9 cellular contexts compared by ENCODE assay signal in genomic region chr2:28956890-28957289, GRCh38. TPM values are rescaled to one million over a fixed set of nuclear protein-coding genes. Genes with fewer than 3 reads are reported as not detected.
DNase-seq lines count a peak whose midpoint lies in the region; ATAC-seq and TF ChIP-seq lines count a peak whose summit lies in the region.
"Had no signal": no experiment of that assay in that cellular context is flagged by ENCODE, and none has a peak within 500 bp of the region (broad histone marks: within the 10 kb centered on the region; RNA-seq: fewer than 3 reads in every experiment).

No MANE protein-coding gene starts in this region.

- no peaks in the 10 kb centered on the region for H3K27me3 ChIP-seq in CD8-positive, alpha-beta T cell (ENCODE audit: insufficient read depth, low read length)
- H3K27me3 ChIP-seq in HL-60 (ENCODE audit: insufficient read depth, poor library complexity, severe bottlenecking) = no peaks in the 10 kb centered on the region
- no peaks in the 10 kb centered on the region for H3K27me3 ChIP-seq in lower lobe of right lung (ENCODE audit: low read depth)

- no peaks in the 10 kb centered on the region for H3K36me3 ChIP-seq in CD8-positive, alpha-beta T cell (ENCODE audit: insufficient read depth, low read length)
- no peaks in the 10 kb centered on the region for H3K36me3 ChIP-seq in lower lobe of right lung

- H3K4me1 ChIP-seq in CD8-positive, alpha-beta T cell (ENCODE audit: insufficient read depth, low read length) = no peaks in the 10 kb centered on the region
- H3K4me1 ChIP-seq in lower lobe of right lung = peaks cover 21% of the 10 kb centered on the region

- H3K9me3 Mint-ChIP-seq in CD8-positive, alpha-beta T cell = no peaks in the 10 kb centered on the region
- H3K9me3 Mint-ChIP-seq in activated naive CD8-positive, alpha-beta T cell treated with anti-CD3 and anti-CD28 coated beads, Interleukin-2, amount 10 ng/mL, durations not matched to agents 7 days and 5 days = no peaks in the 10 kb centered on the region
- H3K9me3 Mint-ChIP-seq: central memory CD8-positive, alpha-beta T cell had no signal

- peaks cover 13% of the 10 kb centered on the region for H3K4me1 Mint-ChIP-seq in CD8-positive, alpha-beta T cell (ENCODE audit: low read depth)
- peaks cover 20% of the 10 kb centered on the region for H3K4me1 Mint-ChIP-seq in activated naive CD8-positive, alpha-beta T cell treated with anti-CD3 and anti-CD28 coated beads, Interleukin-2, amount 10 ng/mL, durations not matched to agents 7 days and 5 days
- H3K4me1 Mint-ChIP-seq: central memory CD8-positive, alpha-beta T cell had no signal

- H3K27me3 Mint-ChIP-seq in CD8-positive, alpha-beta T cell (ENCODE audit: low read depth) = no peaks in the 10 kb centered on the region
- no peaks in the 10 kb centered on the region for H3K27me3 Mint-ChIP-seq in activated naive CD8-positive, alpha-beta T cell treated with anti-CD3 and anti-CD28 coated beads, Interleukin-2, amount 10 ng/mL, durations not matched to agents 7 days and 5 days
- H3K27me3 Mint-ChIP-seq: central memory CD8-positive, alpha-beta T cell had no signal

- intact Hi-C loops in CD8-positive, alpha-beta T cell (cut with DNase I, micrococcal nuclease) = loop anchor here (1.0 to 5.0 kb wide), 8 partner anchors 135 to 1115 kb away; partner anchors contain the start of gene CLIP4 (in 2 of the 2)
- intact Hi-C loops in lower lobe of right lung (cut with DNase I) = no loop called here

- POLR2A ChIA-PET in CD8-positive, alpha-beta T cell (lab: Charles Lee) = no interaction called here
- POLR2A ChIA-PET in activated naive CD8-positive, alpha-beta T cell treated with anti-CD3 and anti-CD28 coated beads, Interleukin-2, amount 10 ng/mL, durations not matched to agents 7 days and 5 days (lab: Charles Lee) = no interaction called here

- H3K27ac ChIP-seq in CD8-positive, alpha-beta T cell (ENCODE audit: low read depth, low read length) = no peak overlapping the region
- H3K27ac ChIP-seq in HL-60 (replicated peaks) (no peak overlapping the region), lower lobe of right lung (no peak overlapping the region)

- peak in 1 of 7 experiments; percentile 23 for DNase-seq in CD8-positive, alpha-beta T cell
- DNase-seq in HL-60 (ENCODE audit: low read depth in 1 of 2, low spot score in 1 of 2) = no peak
- no peak for DNase-seq in activated naive CD8-positive, alpha-beta T cell treated with anti-CD3 and anti-CD28 coated beads, Interleukin-2, amount 10 ng/mL, durations not matched to agents 7 days and 5 days
- DNase-seq in lower lobe of right lung = no peak
- DNase-seq in epidermal melanocyte (ENCODE audit: insufficient read length, low spot score) = no peak
- DNase-seq in middle frontal gyrus (ENCODE audit: extremely low spot score, low spot score) = no peak

- no peaks in the 10 kb centered on the region for H3K36me3 Mint-ChIP-seq in CD8-positive, alpha-beta T cell
- no peaks in the 10 kb centered on the region for H3K36me3 Mint-ChIP-seq in activated naive CD8-positive, alpha-beta T cell treated with anti-CD3 and anti-CD28 coated beads, Interleukin-2, amount 10 ng/mL, durations not matched to agents 7 days and 5 days

- no peaks in the 10 kb centered on the region for H3K9me3 ChIP-seq in CD8-positive, alpha-beta T cell (ENCODE audit: low read length)
- H3K9me3 ChIP-seq in lower lobe of right lung = no peaks in the 10 kb centered on the region

- H3K27ac Mint-ChIP-seq in CD8-positive, alpha-beta T cell = no peak overlapping the region
- no peak overlapping the region for H3K27ac Mint-ChIP-seq in activated naive CD8-positive, alpha-beta T cell treated with anti-CD3 and anti-CD28 coated beads, Interleukin-2, amount 10 ng/mL, durations not matched to agents 7 days and 5 days

- no peak overlapping the region for H3K4me3 ChIP-seq in CD8-positive, alpha-beta T cell (ENCODE audit: low read depth, low read length)
- H3K4me3 ChIP-seq in HL-60 (replicated peaks; ENCODE audit: insufficient read depth, low read length) (peak overlapping the region; percentile 1; the same call in 1 of the 2 replicates), lower lobe of right lung (peak overlapping the region; percentile 33)

- ATAC-seq in CD8-positive, alpha-beta T cell = peak; percentile 39
- no peak for ATAC-seq in activated naive CD8-positive, alpha-beta T cell treated with anti-CD3 and anti-CD28 coated beads, Interleukin-2, amount 10 ng/mL, durations not matched to agents 7 days and 5 days (ENCODE audit: low read depth)
- no peak for ATAC-seq in lower lobe of right lung
- ATAC-seq in GM21786 (IDR thresholded peaks at IDR 0.05; ENCODE audit: unreplicated experiment) = no peak
- no peak for ATAC-seq in HG03175 (IDR thresholded peaks at IDR 0.05; ENCODE audit: unreplicated experiment)

- CTCF ChIA-PET in CD8-positive, alpha-beta T cell (lab: Charles Lee) = interaction anchor here (0.7 to 2.6 kb wide), 9 partner anchors 11 to 255 kb away, joined by 3 to 10 read pairs (median 4); no protein-coding TSS in a partner anchor

- peak; percentile 53 for TF ChIP-seq CTCF in CD8-positive, alpha-beta T cell (IDR thresholded peaks at IDR 0.05)
- TF ChIP-seq CTCF in HL-60 (IDR thresholded peaks at IDR 0.05; ENCODE audit: insufficient read depth, low read length) = peak; percentile 11
- peak; percentile 60 for TF ChIP-seq CTCF in lower lobe of right lung (IDR thresholded peaks at IDR 0.05)

- peak overlapping the region; percentile 76 for H3K4me3 Mint-ChIP-seq in CD8-positive, alpha-beta T cell
- peak overlapping the region; percentile 71 for H3K4me3 Mint-ChIP-seq in activated naive CD8-positive, alpha-beta T cell treated with anti-CD3 and anti-CD28 coated beads, Interleukin-2, amount 10 ng/mL, durations not matched to agents 7 days and 5 days
- H3K4me3 Mint-ChIP-seq: central memory CD8-positive, alpha-beta T cell had no signal

RNA-seq across cellular contexts. Expression of gene TOGARAM2, which starts 24.2 kb away (rescaled TPM):
- 1 to 10 TPM; 4.6 to 4.8 TPM for total RNA-seq in CD8-positive, alpha-beta T cell
- total RNA-seq in activated naive CD8-positive, alpha-beta T cell treated with anti-CD3 and anti-CD28 coated beads, Interleukin-2, amount 10 ng/mL, durations not matched to agents 7 days and 5 days = 1 to 10 TPM; 5.2 to 5.3 TPM
- 15.4 TPM for total RNA-seq in lower lobe of right lung
